In the genomic region with DNA sequence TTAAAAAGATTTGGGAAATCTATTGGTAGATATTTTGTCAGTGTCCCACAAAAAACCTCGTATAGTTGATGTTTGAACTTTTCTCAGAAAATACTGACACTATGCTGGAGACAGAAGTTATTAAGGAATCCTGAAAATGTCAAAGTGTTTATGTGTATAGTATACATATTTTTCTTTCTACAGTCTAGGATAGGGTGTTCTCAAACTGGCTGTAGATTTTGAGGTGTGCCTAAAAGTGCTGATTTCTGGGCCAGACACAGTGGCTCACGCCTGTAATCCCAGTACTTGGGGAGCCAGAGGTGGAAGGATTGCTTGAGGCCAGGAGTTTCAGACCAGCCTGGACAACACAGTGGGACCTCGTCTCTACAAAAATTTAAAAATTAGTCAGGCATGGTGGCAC, we compare ENCODE assay signal across 21 cellular contexts.
DNase-seq lines count a peak whose midpoint lies in the region; ATAC-seq, FAIRE-seq and TF ChIP-seq lines count a peak whose summit lies in the region.
"Had no signal": no experiment of that assay in that cellular context is flagged by ENCODE, and none has a peak within 500 bp of the region (broad histone marks: within the 10 kb centered on the region; RNA-seq: fewer than 3 reads in every experiment).

No MANE protein-coding gene starts in this region.

- no peaks in the 10 kb centered on the region for H3K9me2 ChIP-seq in GM23338 (ENCODE audit: insufficient read depth)
- H3K9me2 ChIP-seq in PC-9 (ENCODE audit: insufficient read depth): no peaks in the 10 kb centered on the region

- H3K79me2 ChIP-seq in GM23338 (replicated peaks; ENCODE audit: insufficient read depth) (no peaks in the 10 kb centered on the region), PC-9 (ENCODE audit: low read depth) (no peaks in the 10 kb centered on the region)

- CTCF ChIA-PET in PC-9 (lab: Charles Lee): no interaction called here

- H3F3A ChIP-seq in GM23338 (replicated peaks; ENCODE audit: low read depth): no peaks in the 10 kb centered on the region
- H3F3A ChIP-seq in PC-9 (ENCODE audit: insufficient read depth, low read depth): no peaks in the 10 kb centered on the region

- 0 out of 2 replicates have a peak overlapping the region, but pooled peaks have one; percentile 9 for H3K4me2 ChIP-seq in GM23338
- no peak overlapping the region for H3K4me2 ChIP-seq in PC-9
- H3K4me2 ChIP-seq: BLaER1 had no signal

- no peak for TF ChIP-seq POLR2A in GM12891 (IDR thresholded peaks at IDR 0.05; ENCODE audit: low read depth, low read length)

- DNase-seq in GM23338 (ENCODE audit: low spot score) (no peak), PC-9 (no peak), endodermal cell (no peak), progenitor cell of endocrine pancreas (ENCODE audit: low spot score, unreplicated experiment) (no peak), GM12891 (ENCODE audit: insufficient read length, low spot score) (no peak), NCI-H2196 (lab: John Stamatoyannopoulos, UW; ENCODE audit: unreplicated experiment) (no peak), NCI-H69 (lab: John Stamatoyannopoulos, UW) (no peak)
- DNase-seq: Caco-2; CD4-positive, CD25-positive, alpha-beta regulatory T cell; CD8-positive, alpha-beta T cell; DMS153; DND-41; GOT3; HCEC 1CT had no signal

- H3K27ac Mint-ChIP-seq in GM23338 (peak overlapping the region; percentile 83), endodermal cell (peak overlapping the region; percentile 74), progenitor cell of endocrine pancreas (peak overlapping the region; percentile 78)
- H3K27ac Mint-ChIP-seq: B cell; CD4-positive, CD25-positive, alpha-beta regulatory T cell; CD8-positive, alpha-beta T cell had no signal

- FAIRE-seq in GM12891 (lab: Jason Lieb, UNC): no peak
- FAIRE-seq: A204.1, G401.6, H54 had no signal

- no peak; the same call in 2 of the 3 replicates for ATAC-seq in GM23338
- ATAC-seq: CD8-positive, alpha-beta T cell had no signal

- 0 out of 2 replicates have a peak overlapping the region, but pooled peaks have one; percentile 16 for H2AFZ ChIP-seq in GM23338
- 0 out of 2 replicates have a peak overlapping the region, but pooled peaks have one; percentile 8 for H2AFZ ChIP-seq in PC-9

- WGBS in endodermal cell (ENCODE audit: insufficient coverage in 1 of 2, insufficient read length in 1 of 2), 2 experiments: 82 to 92% methylated on average over 3 of the region's 3 CpGs

- H3K4me1 ChIP-seq in GM23338 (ENCODE audit: insufficient read depth) (peaks cover 21% of the 10 kb centered on the region), PC-9 (replicated peaks; ENCODE audit: insufficient read depth) (no peaks in the 10 kb centered on the region), endodermal cell (ENCODE audit: control insufficient read depth, insufficient read depth, low read length) (no peaks in the 10 kb centered on the region)
- H3K4me1 ChIP-seq: BLaER1, Caco-2 had no signal

- no peaks in the 10 kb centered on the region for H3K36me3 Mint-ChIP-seq in GM23338 (ENCODE audit: low read depth)
- no peaks in the 10 kb centered on the region for H3K36me3 Mint-ChIP-seq in endodermal cell (ENCODE audit: low read depth)
- H3K36me3 Mint-ChIP-seq in progenitor cell of endocrine pancreas (ENCODE audit: insufficient read depth): no peaks in the 10 kb centered on the region
- H3K36me3 Mint-ChIP-seq: CD4-positive, CD25-positive, alpha-beta regulatory T cell; CD8-positive, alpha-beta T cell had no signal

- H3K4me3 Mint-ChIP-seq in GM23338 (no peak overlapping the region), endodermal cell (no peak overlapping the region), progenitor cell of endocrine pancreas (ENCODE audit: low read depth) (no peak overlapping the region)
- H3K4me3 Mint-ChIP-seq: B cell; CD4-positive, CD25-positive, alpha-beta regulatory T cell; CD8-positive, alpha-beta T cell had no signal

- H3K4me3 ChIP-seq in GM23338 (no peak overlapping the region), PC-9 (no peak overlapping the region), endodermal cell (ENCODE audit: low read length) (no peak overlapping the region)
- H3K4me3 ChIP-seq: BLaER1 had no signal

- no peak overlapping the region for H3K9ac ChIP-seq in endodermal cell (ENCODE audit: extremely low read depth, low read length, poor library complexity, severe bottlenecking)
- H3K9ac ChIP-seq: BLaER1 had no signal

- BruUV-seq in PC-9 (replicated peaks; lab: Mats Ljungman, UMichigan): no TSS peak

- H3K36me3 ChIP-seq in GM23338 (ENCODE audit: insufficient read depth) (no peaks in the 10 kb centered on the region), PC-9 (ENCODE audit: low read depth) (no peaks in the 10 kb centered on the region), endodermal cell (ENCODE audit: control insufficient read depth, insufficient read depth, low read length) (no peaks in the 10 kb centered on the region)
- H3K36me3 ChIP-seq: BLaER1 had no signal

- H3K9me3 ChIP-seq in PC-9 (ENCODE audit: insufficient read depth, low read depth) (no peaks in the 10 kb centered on the region), endodermal cell (ENCODE audit: control insufficient read depth, low read length) (no peaks in the 10 kb centered on the region)
- H3K9me3 ChIP-seq: BLaER1, Caco-2 had no signal

- H4K20me1 ChIP-seq in GM23338 (replicated peaks; ENCODE audit: insufficient read depth) (no peaks in the 10 kb centered on the region), PC-9 (ENCODE audit: insufficient read depth) (no peaks in the 10 kb centered on the region)
- H4K20me1 ChIP-seq: BLaER1 had no signal

- intact Hi-C loops in PC-9 (cut with micrococcal nuclease; ENCODE audit: unreplicated experiment): loop anchor here (10.0 kb wide), 1 partner anchor 725 kb away; no protein-coding TSS in a partner anchor

- no peak overlapping the region for H3K27ac ChIP-seq in GM23338 (ENCODE audit: low read depth)
- no peak overlapping the region for H3K27ac ChIP-seq in PC-9
- H3K27ac ChIP-seq in endodermal cell (ENCODE audit: low read depth, low read length): no peak overlapping the region
- H3K27ac ChIP-seq: 22Rv1, BLaER1, C4-2B had no signal

- no peaks in the 10 kb centered on the region for H3K27me3 Mint-ChIP-seq in GM23338 (ENCODE audit: insufficient read depth, low read depth, poor library complexity)
- no peaks in the 10 kb centered on the region for H3K27me3 Mint-ChIP-seq in endodermal cell (ENCODE audit: insufficient read depth)
- H3K27me3 Mint-ChIP-seq in progenitor cell of endocrine pancreas: no peaks in the 10 kb centered on the region
- H3K27me3 Mint-ChIP-seq: B cell; CD4-positive, CD25-positive, alpha-beta regulatory T cell had no signal

- TF ChIP-seq CTCF in GM23338 (conservative IDR thresholded peaks at IDR 0.05; ENCODE audit: low read depth in 2 of 2): no peak
- TF ChIP-seq CTCF in PC-9 (conservative IDR thresholded peaks at IDR 0.05): no peak
- no peak for TF ChIP-seq CTCF in endodermal cell (conservative IDR thresholded peaks at IDR 0.05)
- TF ChIP-seq CTCF in progenitor cell of endocrine pancreas (IDR thresholded peaks at IDR 0.05; ENCODE audit: unreplicated experiment): no peak

- POLR2A ChIA-PET in PC-9 (lab: Charles Lee; ENCODE audit: unreplicated experiment): interaction anchor here (0.6 kb wide), 1 partner anchor 718 kb away, joined by 4 read pairs; no protein-coding TSS in a partner anchor

- no peaks in the 10 kb centered on the region for H3K9me3 Mint-ChIP-seq in GM23338
- no peaks in the 10 kb centered on the region for H3K9me3 Mint-ChIP-seq in endodermal cell
- no peaks in the 10 kb centered on the region for H3K9me3 Mint-ChIP-seq in progenitor cell of endocrine pancreas (ENCODE audit: low read depth)

- H3K4me1 Mint-ChIP-seq in GM23338: peaks cover 19% of the 10 kb centered on the region
- H3K4me1 Mint-ChIP-seq in endodermal cell: peaks cover 2% of the 10 kb centered on the region
- no peaks in the 10 kb centered on the region for H3K4me1 Mint-ChIP-seq in progenitor cell of endocrine pancreas (ENCODE audit: low read depth)
- H3K4me1 Mint-ChIP-seq: B cell; CD4-positive, CD25-positive, alpha-beta regulatory T cell had no signal

- H3K27me3 ChIP-seq in GM23338 (ENCODE audit: insufficient read depth) (no peaks in the 10 kb centered on the region), PC-9 (ENCODE audit: insufficient read depth, low read depth) (no peaks in the 10 kb centered on the region), endodermal cell (ENCODE audit: control insufficient read depth, insufficient read depth, low read length, poor library complexity, severe bottlenecking) (no peaks in the 10 kb centered on the region)
- H3K27me3 ChIP-seq: BLaER1 had no signal

TF ChIP-seq in GM23338, 12 proteins besides CTCF, POLR2A, EP300 and RAD21 (continues in another document):
- TF ChIP-seq NANOG (IDR thresholded peaks at IDR 0.05; ENCODE audit: borderline replicate concordance) (no peak), EZH2phosphoT487 (IDR thresholded peaks at IDR 0.05; ENCODE audit: unreplicated experiment) (no peak), CREB1 (CRISPR knock-in tag; IDR thresholded peaks at IDR 0.05; ENCODE audit: low read depth) (no peak), JUNB (IDR thresholded peaks at IDR 0.05; ENCODE audit: unreplicated experiment) (no peak), ZNF114 (CRISPR knock-in tag; IDR thresholded peaks at IDR 0.05) (no peak)
- TF ChIP-seq, protein P1, sequence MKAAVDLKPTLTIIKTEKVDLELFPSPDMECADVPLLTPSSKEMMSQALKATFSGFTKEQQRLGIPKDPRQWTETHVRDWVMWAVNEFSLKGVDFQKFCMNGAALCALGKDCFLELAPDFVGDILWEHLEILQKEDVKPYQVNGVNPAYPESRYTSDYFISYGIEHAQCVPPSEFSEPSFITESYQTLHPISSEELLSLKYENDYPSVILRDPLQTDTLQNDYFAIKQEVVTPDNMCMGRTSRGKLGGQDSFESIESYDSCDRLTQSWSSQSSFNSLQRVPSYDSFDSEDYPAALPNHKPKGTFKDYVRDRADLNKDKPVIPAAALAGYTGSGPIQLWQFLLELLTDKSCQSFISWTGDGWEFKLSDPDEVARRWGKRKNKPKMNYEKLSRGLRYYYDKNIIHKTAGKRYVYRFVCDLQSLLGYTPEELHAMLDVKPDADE (IDR thresholded peaks at IDR 0.05): no peak

TF ChIP-seq in GM12891, 5 proteins besides CTCF, POLR2A, EP300 and RAD21:
- no peak for TF ChIP-seq SPI1 (IDR thresholded peaks at IDR 0.05; ENCODE audit: low read depth, low read length)
- TF ChIP-seq POLR2AphosphoS5 (IDR thresholded peaks at IDR 0.05; ENCODE audit: low read depth, low read length): no peak
- TF ChIP-seq PAX5 (IDR thresholded peaks at IDR 0.05; ENCODE audit: insufficient read depth, low read length, severe bottlenecking): no peak
- no peak for TF ChIP-seq TAF1 (IDR thresholded peaks at IDR 0.05; ENCODE audit: low read depth, low read length)
- no peak for TF ChIP-seq POU2F2 (IDR thresholded peaks at IDR 0.05; ENCODE audit: low read depth, low read length)
TF ChIP-seq in GM12891: peak in this region for 0.
